8 cellular contexts compared by ENCODE assay signal in the genomic region with DNA sequence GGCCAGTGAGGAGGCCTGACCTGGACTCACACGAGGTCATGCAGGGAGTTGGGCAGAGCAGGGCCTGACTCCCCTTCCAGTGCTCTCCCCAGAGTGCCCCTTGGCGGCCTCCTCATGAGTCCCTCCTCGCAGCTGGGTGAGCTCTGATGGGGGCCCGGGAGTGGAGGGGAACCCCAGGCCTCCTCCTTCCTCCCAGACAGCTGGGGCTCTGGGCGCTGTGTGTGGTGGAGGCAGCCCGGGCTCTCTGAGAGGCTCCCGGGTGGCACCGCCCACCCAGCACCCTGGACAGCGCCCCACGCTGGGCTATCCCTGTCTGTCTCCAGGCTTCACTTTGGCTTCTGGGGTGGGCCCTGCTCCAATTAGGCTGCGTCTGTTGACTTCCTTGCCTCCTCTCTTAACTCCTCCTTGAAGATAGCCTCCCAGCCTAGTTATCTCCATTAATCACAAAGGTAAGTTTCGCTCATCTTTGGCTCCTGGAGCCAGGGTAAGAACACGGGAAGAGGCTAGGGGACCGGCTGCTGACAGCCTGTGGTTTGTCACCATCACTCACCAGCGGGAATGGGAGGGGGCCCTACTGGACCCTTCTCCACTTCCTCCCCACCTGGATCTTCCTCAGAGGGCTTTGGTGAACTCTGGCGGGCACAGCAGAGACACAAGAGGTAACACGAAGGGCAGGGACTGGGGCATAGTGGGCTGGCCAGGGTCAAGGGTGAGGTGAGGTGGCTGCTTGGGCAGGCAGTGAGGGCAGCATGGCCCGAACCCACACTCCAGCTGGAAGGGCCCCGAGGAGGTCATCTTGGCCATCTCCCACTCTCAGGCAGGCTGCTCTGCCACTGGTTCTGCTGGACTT. TPM values are rescaled to one million over a fixed set of nuclear protein-coding genes. Genes with fewer than 3 reads are reported as not detected.
DNase-seq lines count a peak whose midpoint lies in the region; ATAC-seq and TF ChIP-seq lines count a peak whose summit lies in the region.

No MANE protein-coding gene starts in this region.

- no peaks in the 10 kb centered on the region for H3K79me2 ChIP-seq in DND-41 (ENCODE audit: insufficient read depth, low read length)

- no peak overlapping the region for H4K5ac ChIP-seq in IMR-90 (ENCODE audit: low read depth, low read length)

- H3K27ac ChIP-seq in DND-41 (ENCODE audit: low read length) (no peak overlapping the region), IMR-90 (ENCODE audit: insufficient read depth, low read length) (no peak overlapping the region), angular gyrus (ENCODE audit: low read depth, low read length) (peak overlapping the region; percentile 2), mesenchymal stem cell (ENCODE audit: low read length, poor library complexity, severe bottlenecking) (no peak overlapping the region), sigmoid colon (no peak overlapping the region)

- H2BK5ac ChIP-seq in IMR-90 (ENCODE audit: low read depth, low read length, poor library complexity, severe bottlenecking) = no peak overlapping the region
- no peak overlapping the region for H2BK5ac ChIP-seq in mesenchymal stem cell (ENCODE audit: low read depth, low read length, poor library complexity, severe bottlenecking)

- H3K27me3 ChIP-seq in DND-41 (ENCODE audit: insufficient read depth, low read length, poor library complexity) = no peaks in the 10 kb centered on the region
- H3K27me3 ChIP-seq in IMR-90 (ENCODE audit: control insufficient read depth, insufficient read depth, low read length) = peaks cover 40% of the 10 kb centered on the region
- H3K27me3 ChIP-seq in mesenchymal stem cell (ENCODE audit: control insufficient read depth in 1 of 2, insufficient read depth in 1 of 2, low read length in 2 of 2) = peaks cover 75 to 94% of the 10 kb centered on the region in 2 experiments
- H3K27me3 ChIP-seq in sigmoid colon = peaks cover 0 to 12% (median 2%) of the 10 kb centered on the region in 3 donors

- H3K23ac ChIP-seq in IMR-90 (ENCODE audit: low read depth, low read length) = no peak overlapping the region
- no peak overlapping the region for H3K23ac ChIP-seq in mesenchymal stem cell (ENCODE audit: low read length in 2 of 2)

- H3K27ac Mint-ChIP-seq in osteocyte (ENCODE audit: unreplicated experiment) (no peak overlapping the region), glutamatergic neuron (ENCODE audit: unreplicated experiment) (no peak overlapping the region)

- TF ChIP-seq POLR2A in IMR-90 (IDR thresholded peaks at IDR 0.05; ENCODE audit: low read depth, low read length) (no peak), sigmoid colon (IDR thresholded peaks at IDR 0.05) (no peak)

- H2AK9ac ChIP-seq in IMR-90 (replicated peaks; ENCODE audit: low read depth, low read length, poor library complexity) = no peak overlapping the region

- H3K9me3 Mint-ChIP-seq in osteocyte (ENCODE audit: unreplicated experiment) (no peaks in the 10 kb centered on the region), glutamatergic neuron (ENCODE audit: unreplicated experiment) (peaks cover 11% of the 10 kb centered on the region)

- no peak overlapping the region for H4K91ac ChIP-seq in IMR-90 (ENCODE audit: insufficient read depth, low read depth, low read length)
- no peak overlapping the region for H4K91ac ChIP-seq in mesenchymal stem cell (ENCODE audit: low read length)

- DNase-seq in DND-41 (peak; percentile 81), IMR-90 (peak; percentile 24), mesenchymal stem cell (peak; percentile 43), osteocyte (ENCODE audit: extremely low spot score, unreplicated experiment) (no peak), glutamatergic neuron (no peak), DMS79 treated with DMSO at 0.1 percent for 48 hours (lab: John Stamatoyannopoulos, UW) (no peak), sigmoid colon (no peak)

- H3K14ac ChIP-seq in IMR-90 (replicated peaks; ENCODE audit: low read depth, low read length) (no peak overlapping the region), mesenchymal stem cell (ENCODE audit: low read length in 2 of 2) (no peak overlapping the region)

- H3K4me3 Mint-ChIP-seq in osteocyte (ENCODE audit: unreplicated experiment) (no peak overlapping the region), glutamatergic neuron (ENCODE audit: unreplicated experiment) (no peak overlapping the region)

- intact Hi-C loops in IMR-90 (cut with micrococcal nuclease) (loop anchor here (5.0 kb wide), 1 partner anchor 34 kb away; no protein-coding TSS in a partner anchor), sigmoid colon (cut with DNase I) (no loop called here)

- CTCF ChIA-PET in IMR-90 (lab: Yijun Ruan, JAX) = no interaction called here

- H2AK5ac ChIP-seq in IMR-90 (ENCODE audit: low read depth, low read length) (no peak overlapping the region), mesenchymal stem cell (ENCODE audit: low read length, severe bottlenecking) (no peak overlapping the region)

- H2AFZ ChIP-seq in DND-41 (ENCODE audit: low read depth, low read length) = no peak overlapping the region
- no peak overlapping the region for H2AFZ ChIP-seq in IMR-90 (replicated peaks; ENCODE audit: low read length, poor library complexity)
- no peak overlapping the region for H2AFZ ChIP-seq in mesenchymal stem cell (ENCODE audit: low read depth, low read length)

- TF ChIP-seq EP300 in sigmoid colon (IDR thresholded peaks at IDR 0.05) = no peak

- H4K8ac ChIP-seq in IMR-90 (ENCODE audit: low read depth in 2 of 2, low read length in 2 of 2) (no peak overlapping the region), mesenchymal stem cell (ENCODE audit: low read length) (no peak overlapping the region)

- H3K56ac ChIP-seq in IMR-90 (ENCODE audit: extremely low read depth, insufficient read depth, low read length) = no peak overlapping the region

- no peaks in the 10 kb centered on the region for H3K4me1 ChIP-seq in DND-41 (ENCODE audit: insufficient read depth, low read length)
- H3K4me1 ChIP-seq in IMR-90 (ENCODE audit: control insufficient read depth, insufficient read depth, low read length) = no peaks in the 10 kb centered on the region
- no peaks in the 10 kb centered on the region for H3K4me1 ChIP-seq in mesenchymal stem cell (ENCODE audit: control insufficient read depth, insufficient read depth, low read depth, low read length)
- H3K4me1 ChIP-seq in sigmoid colon = no peaks in the 10 kb centered on the region

- no peaks in the 10 kb centered on the region for H3K36me3 ChIP-seq in DND-41 (ENCODE audit: insufficient read depth, low read length)
- no peaks in the 10 kb centered on the region for H3K36me3 ChIP-seq in IMR-90 (ENCODE audit: control insufficient read depth, insufficient read depth, low read length)
- no peaks in the 10 kb centered on the region for H3K36me3 ChIP-seq in mesenchymal stem cell (ENCODE audit: control insufficient read depth in 1 of 2, insufficient read depth in 2 of 2, low read depth in 1 of 2, low read length in 2 of 2)
- no peaks in the 10 kb centered on the region for H3K36me3 ChIP-seq in sigmoid colon

- H3K79me1 ChIP-seq in IMR-90 (ENCODE audit: low read depth in 1 of 2, low read length in 2 of 2) (no peaks in the 10 kb centered on the region), mesenchymal stem cell (replicated peaks; ENCODE audit: low read length, poor library complexity, severe bottlenecking) (no peaks in the 10 kb centered on the region)

- peaks cover 13% of the 10 kb centered on the region for H4K20me1 ChIP-seq in DND-41 (ENCODE audit: insufficient read depth, low read length)
- no peaks in the 10 kb centered on the region for H4K20me1 ChIP-seq in IMR-90 (ENCODE audit: insufficient read depth, low read length)

- in situ Hi-C loops in IMR-90 (cut with MboI; ENCODE audit: low sequenced_read_pairs) = no loop called here

- peaks cover 23% of the 10 kb centered on the region for H3K27me3 Mint-ChIP-seq in osteocyte (ENCODE audit: unreplicated experiment)
- peaks cover 8% of the 10 kb centered on the region for H3K27me3 Mint-ChIP-seq in glutamatergic neuron (ENCODE audit: unreplicated experiment)

- TF ChIP-seq RAD21 in IMR-90 (IDR thresholded peaks at IDR 0.05; ENCODE audit: low read length) = no peak

- H3K9me3 ChIP-seq in DND-41 (ENCODE audit: insufficient read depth, low read length, severe bottlenecking) (no peaks in the 10 kb centered on the region), IMR-90 (ENCODE audit: control insufficient read depth, insufficient read depth, low read length) (no peaks in the 10 kb centered on the region), mesenchymal stem cell (ENCODE audit: control insufficient read depth, low read length) (no peaks in the 10 kb centered on the region), sigmoid colon (no peaks in the 10 kb centered on the region)

- H2BK20ac ChIP-seq in IMR-90 (ENCODE audit: low read depth, low read length) = no peak overlapping the region

- H3K4ac ChIP-seq in IMR-90 (ENCODE audit: low read depth, low read length) (no peak overlapping the region), mesenchymal stem cell (ENCODE audit: low read depth in 1 of 2, low read length in 2 of 2) (no peak overlapping the region)

- BruUV-seq in IMR-90 (replicated peaks; lab: Mats Ljungman, UMichigan) = no TSS peak

- POLR2A ChIA-PET in IMR-90 (lab: Charles Lee; ENCODE audit: unreplicated experiment) = no interaction called here

- H3K18ac ChIP-seq in IMR-90 (ENCODE audit: low read depth, low read length) (no peak overlapping the region), mesenchymal stem cell (ENCODE audit: low read depth in 1 of 2, low read length in 2 of 2) (no peak overlapping the region)

- H2BK12ac ChIP-seq in mesenchymal stem cell (ENCODE audit: low read length in 2 of 2) = no peak overlapping the region

- H3K4me2 ChIP-seq in DND-41 (ENCODE audit: insufficient read depth, low read length) (no peak overlapping the region), IMR-90 (ENCODE audit: low read depth, low read length) (no peak overlapping the region), mesenchymal stem cell (ENCODE audit: low read length, poor library complexity, severe bottlenecking) (no peak overlapping the region)

- H3K4me1 Mint-ChIP-seq in osteocyte (ENCODE audit: unreplicated experiment) = no peaks in the 10 kb centered on the region
- no peaks in the 10 kb centered on the region for H3K4me1 Mint-ChIP-seq in glutamatergic neuron (ENCODE audit: low read depth, unreplicated experiment)

- no peak overlapping the region for H3K9ac ChIP-seq in DND-41 (ENCODE audit: low read depth, low read length)
- H3K9ac ChIP-seq in IMR-90 (ENCODE audit: low read depth, low read length) = no peak overlapping the region
- H3K9ac ChIP-seq in mesenchymal stem cell (ENCODE audit: low read length) = no peak overlapping the region

- dilution Hi-C loops in IMR-90 (cut with HindIII; ENCODE audit: low sequenced_read_pairs, unreplicated experiment) = no loop called here

- H3K36me3 Mint-ChIP-seq in osteocyte (ENCODE audit: unreplicated experiment) (no peaks in the 10 kb centered on the region), glutamatergic neuron (ENCODE audit: unreplicated experiment) (no peaks in the 10 kb centered on the region)

- ATAC-seq in DND-41 (ENCODE audit: insufficient read depth, low read depth) = peak; percentile 100
- ATAC-seq in IMR-90 (ENCODE audit: low read depth) = peak; percentile 97

- H2BK120ac ChIP-seq in IMR-90 (ENCODE audit: low read depth, low read length) = no peak overlapping the region
- H2BK120ac ChIP-seq in mesenchymal stem cell (ENCODE audit: low read depth, low read length) = no peak overlapping the region

- 0% methylated on average over 1 of the region's 19 CpGs; no CpG with 5 or more reads in 1 of the 2 experiments for WGBS in IMR-90 (ENCODE audit: extremely low coverage in 2 of 2, insufficient read length in 1 of 2), 2 experiments
- 33% methylated on average over 16 of the region's 19 CpGs for WGBS in mesenchymal stem cell
- 35 to 36% methylated on average over 19 of the region's 19 CpGs for WGBS in sigmoid colon, 2 donors

- TF ChIP-seq CTCF in DND-41 (IDR thresholded peaks at IDR 0.05; ENCODE audit: borderline replicate concordance, extremely low read depth, low read length, poor library complexity, severe bottlenecking) (peak; percentile 18), IMR-90 (conservative IDR thresholded peaks at IDR 0.05; ENCODE audit: low read depth, low read length) (no peak), osteocyte (IDR thresholded peaks at IDR 0.05) (no peak), glutamatergic neuron (IDR thresholded peaks at IDR 0.05; ENCODE audit: partially characterized antibody, unreplicated experiment) (no peak), sigmoid colon (IDR thresholded peaks at IDR 0.05) (no peak)

- H2BK15ac ChIP-seq in IMR-90 (ENCODE audit: low read depth, low read length) (no peak overlapping the region), mesenchymal stem cell (ENCODE audit: low read depth, poor library complexity, severe bottlenecking) (no peak overlapping the region)

- H3K4me3 ChIP-seq in DND-41 (ENCODE audit: low read depth in 1 of 2, low read length in 2 of 2) (no peak overlapping the region), IMR-90 (ENCODE audit: insufficient read depth, low read depth, low read length) (no peak overlapping the region), mesenchymal stem cell (ENCODE audit: insufficient read depth in 1 of 2, low read depth in 1 of 2, low read length in 2 of 2) (no peak overlapping the region), sigmoid colon (no peak overlapping the region)

- H3K9me1 ChIP-seq in IMR-90 (ENCODE audit: insufficient read depth, low read length) = peaks cover 2% of the 10 kb centered on the region; the same call in 1 of the 2 replicates

RNA-seq across cellular contexts. Expression of a gene that starts 13.1 kb away (rescaled TPM):
- total RNA-seq in IMR-90 (2012; rRNA removed) (not detected in 2 replicates), osteocyte (0.57 and 0.62 TPM in 2 replicates), glutamatergic neuron (ENCODE audit: unreplicated experiment) (2.3 TPM), sigmoid colon (under 1 TPM in 2 of 4 donors, not detected in 2; under 0.01 to 0.28 TPM)
- polyA plus RNA-seq in IMR-90 (2012; rRNA removed) (0.03 and 0.05 TPM in 2 replicates), sigmoid colon (under 1 TPM in 1 of 3 donors, not detected in 2; 0.10 TPM)
- polyA plus RNA-seq in IMR-90 (2012; cell fraction: cytosol; rRNA removed) = 0.03 and 0.06 TPM in 2 replicates
- polyA plus RNA-seq in IMR-90 (2012; cell fraction: nucleus; rRNA removed; ENCODE audit: low replicate concordance) = 0.11 and 0.16 TPM in 2 replicates
- polyA plus RNA-seq in mesenchymal stem cell (2013, experiment 1 of 2) = 0.07 TPM
- polyA plus RNA-seq in mesenchymal stem cell (2013, experiment 2 of 2) = 0.08 TPM

Comparison
In these comparisons a context has a peak if more than half of its experiments do, and no peak if none do; other contexts are left out.
1. DNase-seq: peak in DND-41 (single experiment), IMR-90 (single experiment) and mesenchymal stem cell (single experiment); none in osteocyte (single experiment), glutamatergic neuron (single experiment), DMS79 treated with DMSO at 0.1 percent for 48 hours (single experiment) and sigmoid colon (single experiment).